ENCODE assay signal across 1 cellular context in the genomic region with DNA sequence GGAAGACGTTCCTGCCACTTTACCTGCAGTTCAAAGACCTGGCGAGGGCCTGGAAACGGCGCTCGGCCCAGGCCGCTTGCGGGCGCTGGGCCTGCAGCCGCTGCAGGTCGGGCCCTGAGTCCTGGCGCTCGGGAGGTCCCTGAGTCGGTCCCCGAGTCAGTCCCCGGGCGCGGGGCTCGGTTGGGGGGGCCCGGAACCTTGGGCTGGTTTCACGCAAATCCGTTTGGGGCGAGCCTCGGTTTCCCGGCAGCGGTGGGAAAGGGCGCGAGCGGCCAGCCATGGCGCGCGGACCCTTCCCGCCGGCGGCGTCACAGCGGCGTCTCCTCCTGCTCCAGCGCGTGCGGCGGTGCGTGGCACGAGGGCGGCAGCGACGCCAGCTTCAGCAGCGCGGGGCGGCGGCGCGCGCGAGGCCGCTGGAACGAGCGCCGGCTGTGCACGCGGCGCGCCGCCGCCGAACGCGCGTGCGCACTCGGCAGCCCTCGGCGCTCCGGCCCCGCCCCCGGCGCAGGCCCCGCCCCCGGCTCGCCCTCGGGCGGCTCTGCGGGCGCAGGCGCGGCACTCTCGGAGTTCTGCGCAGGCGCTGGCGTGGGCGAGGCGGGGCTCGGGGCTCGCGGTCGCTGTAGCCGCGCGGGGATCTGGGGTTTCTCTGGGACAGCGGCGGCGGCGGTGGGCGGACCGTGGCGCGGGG.
A peak's percentile ranks its signal among the peaks of the same experiment; 100 is the strongest.
TF ChIP-seq lines count a peak whose summit lies in the region.

No MANE protein-coding gene starts in this region.

TF ChIP-seq in HepG2, 621 proteins besides CTCF, POLR2A, EP300 and RAD21 (continued from another document and continues in another):
- TF ChIP-seq, protein P1, sequence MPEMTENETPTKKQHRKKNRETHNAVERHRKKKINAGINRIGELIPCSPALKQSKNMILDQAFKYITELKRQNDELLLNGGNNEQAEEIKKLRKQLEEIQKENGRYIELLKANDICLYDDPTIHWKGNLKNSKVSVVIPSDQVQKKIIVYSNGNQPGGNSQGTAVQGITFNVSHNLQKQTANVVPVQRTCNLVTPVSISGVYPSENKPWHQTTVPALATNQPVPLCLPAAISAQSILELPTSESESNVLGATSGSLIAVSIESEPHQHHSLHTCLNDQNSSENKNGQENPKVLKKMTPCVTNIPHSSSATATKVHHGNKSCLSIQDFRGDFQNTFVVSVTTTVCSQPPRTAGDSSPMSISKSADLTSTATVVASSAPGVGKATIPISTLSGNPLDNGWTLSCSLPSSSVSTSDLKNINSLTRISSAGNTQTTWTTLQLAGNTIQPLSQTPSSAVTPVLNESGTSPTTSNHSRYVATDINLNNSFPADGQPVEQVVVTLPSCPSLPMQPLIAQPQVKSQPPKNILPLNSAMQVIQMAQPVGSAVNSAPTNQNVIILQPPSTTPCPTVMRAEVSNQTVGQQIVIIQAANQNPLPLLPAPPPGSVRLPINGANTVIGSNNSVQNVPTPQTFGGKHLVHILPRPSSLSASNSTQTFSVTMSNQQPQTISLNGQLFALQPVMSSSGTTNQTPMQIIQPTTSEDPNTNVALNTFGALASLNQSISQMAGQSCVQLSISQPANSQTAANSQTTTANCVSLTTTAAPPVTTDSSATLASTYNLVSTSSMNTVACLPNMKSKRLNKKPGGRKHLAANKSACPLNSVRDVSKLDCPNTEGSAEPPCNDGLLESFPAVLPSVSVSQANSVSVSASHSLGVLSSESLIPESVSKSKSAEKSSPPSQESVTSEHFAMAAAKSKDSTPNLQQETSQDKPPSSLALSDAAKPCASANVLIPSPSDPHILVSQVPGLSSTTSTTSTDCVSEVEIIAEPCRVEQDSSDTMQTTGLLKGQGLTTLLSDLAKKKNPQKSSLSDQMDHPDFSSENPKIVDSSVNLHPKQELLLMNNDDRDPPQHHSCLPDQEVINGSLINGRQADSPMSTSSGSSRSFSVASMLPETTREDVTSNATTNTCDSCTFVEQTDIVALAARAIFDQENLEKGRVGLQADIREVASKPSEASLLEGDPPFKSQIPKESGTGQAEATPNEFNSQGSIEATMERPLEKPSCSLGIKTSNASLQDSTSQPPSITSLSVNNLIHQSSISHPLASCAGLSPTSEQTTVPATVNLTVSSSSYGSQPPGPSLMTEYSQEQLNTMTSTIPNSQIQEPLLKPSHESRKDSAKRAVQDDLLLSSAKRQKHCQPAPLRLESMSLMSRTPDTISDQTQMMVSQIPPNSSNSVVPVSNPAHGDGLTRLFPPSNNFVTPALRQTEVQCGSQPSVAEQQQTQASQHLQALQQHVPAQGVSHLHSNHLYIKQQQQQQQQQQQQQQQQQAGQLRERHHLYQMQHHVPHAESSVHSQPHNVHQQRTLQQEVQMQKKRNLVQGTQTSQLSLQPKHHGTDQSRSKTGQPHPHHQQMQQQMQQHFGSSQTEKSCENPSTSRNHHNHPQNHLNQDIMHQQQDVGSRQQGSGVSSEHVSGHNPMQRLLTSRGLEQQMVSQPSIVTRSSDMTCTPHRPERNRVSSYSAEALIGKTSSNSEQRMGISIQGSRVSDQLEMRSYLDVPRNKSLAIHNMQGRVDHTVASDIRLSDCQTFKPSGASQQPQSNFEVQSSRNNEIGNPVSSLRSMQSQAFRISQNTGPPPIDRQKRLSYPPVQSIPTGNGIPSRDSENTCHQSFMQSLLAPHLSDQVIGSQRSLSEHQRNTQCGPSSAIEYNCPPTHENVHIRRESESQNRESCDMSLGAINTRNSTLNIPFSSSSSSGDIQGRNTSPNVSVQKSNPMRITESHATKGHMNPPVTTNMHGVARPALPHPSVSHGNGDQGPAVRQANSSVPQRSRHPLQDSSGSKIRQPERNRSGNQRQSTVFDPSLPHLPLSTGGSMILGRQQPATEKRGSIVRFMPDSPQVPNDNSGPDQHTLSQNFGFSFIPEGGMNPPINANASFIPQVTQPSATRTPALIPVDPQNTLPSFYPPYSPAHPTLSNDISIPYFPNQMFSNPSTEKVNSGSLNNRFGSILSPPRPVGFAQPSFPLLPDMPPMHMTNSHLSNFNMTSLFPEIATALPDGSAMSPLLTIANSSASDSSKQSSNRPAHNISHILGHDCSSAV (CRISPR knock-in tag; IDR thresholded peaks at IDR 0.05; ENCODE audit: borderline replicate concordance): no peak
- TF ChIP-seq SRF (IDR thresholded peaks at IDR 0.05; ENCODE audit: low read depth, low read length): no peak
- peak; percentile 92 for TF ChIP-seq MXD4 (CRISPR knock-in tag; IDR thresholded peaks at IDR 0.05)
- TF ChIP-seq, protein P2, sequence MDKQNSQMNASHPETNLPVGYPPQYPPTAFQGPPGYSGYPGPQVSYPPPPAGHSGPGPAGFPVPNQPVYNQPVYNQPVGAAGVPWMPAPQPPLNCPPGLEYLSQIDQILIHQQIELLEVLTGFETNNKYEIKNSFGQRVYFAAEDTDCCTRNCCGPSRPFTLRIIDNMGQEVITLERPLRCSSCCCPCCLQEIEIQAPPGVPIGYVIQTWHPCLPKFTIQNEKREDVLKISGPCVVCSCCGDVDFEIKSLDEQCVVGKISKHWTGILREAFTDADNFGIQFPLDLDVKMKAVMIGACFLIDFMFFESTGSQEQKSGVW (CRISPR knock-in tag; IDR thresholded peaks at IDR 0.05; ENCODE audit: borderline replicate concordance): no peak
- TF ChIP-seq, protein P3, sequence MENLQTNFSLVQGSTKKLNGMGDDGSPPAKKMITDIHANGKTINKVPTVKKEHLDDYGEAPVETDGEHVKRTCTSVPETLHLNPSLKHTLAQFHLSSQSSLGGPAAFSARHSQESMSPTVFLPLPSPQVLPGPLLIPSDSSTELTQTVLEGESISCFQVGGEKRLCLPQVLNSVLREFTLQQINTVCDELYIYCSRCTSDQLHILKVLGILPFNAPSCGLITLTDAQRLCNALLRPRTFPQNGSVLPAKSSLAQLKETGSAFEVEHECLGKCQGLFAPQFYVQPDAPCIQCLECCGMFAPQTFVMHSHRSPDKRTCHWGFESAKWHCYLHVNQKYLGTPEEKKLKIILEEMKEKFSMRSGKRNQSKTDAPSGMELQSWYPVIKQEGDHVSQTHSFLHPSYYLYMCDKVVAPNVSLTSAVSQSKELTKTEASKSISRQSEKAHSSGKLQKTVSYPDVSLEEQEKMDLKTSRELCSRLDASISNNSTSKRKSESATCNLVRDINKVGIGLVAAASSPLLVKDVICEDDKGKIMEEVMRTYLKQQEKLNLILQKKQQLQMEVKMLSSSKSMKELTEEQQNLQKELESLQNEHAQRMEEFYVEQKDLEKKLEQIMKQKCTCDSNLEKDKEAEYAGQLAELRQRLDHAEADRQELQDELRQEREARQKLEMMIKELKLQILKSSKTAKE (CRISPR knock-in tag; IDR thresholded peaks at IDR 0.05; ENCODE audit: borderline replicate concordance): 0 out of 2 replicates have a peak, but pooled peaks have one; percentile 29
- peak; percentile 97 for TF ChIP-seq RNF2 (conservative IDR thresholded peaks at IDR 0.05; ENCODE audit: low read depth)
- peak; percentile 67; the same call in 1 of the 3 replicates for TF ChIP-seq MXI1 (IDR thresholded peaks at IDR 0.05; ENCODE audit: borderline replicate concordance, low read depth, low read length)
- TF ChIP-seq, protein P4, sequence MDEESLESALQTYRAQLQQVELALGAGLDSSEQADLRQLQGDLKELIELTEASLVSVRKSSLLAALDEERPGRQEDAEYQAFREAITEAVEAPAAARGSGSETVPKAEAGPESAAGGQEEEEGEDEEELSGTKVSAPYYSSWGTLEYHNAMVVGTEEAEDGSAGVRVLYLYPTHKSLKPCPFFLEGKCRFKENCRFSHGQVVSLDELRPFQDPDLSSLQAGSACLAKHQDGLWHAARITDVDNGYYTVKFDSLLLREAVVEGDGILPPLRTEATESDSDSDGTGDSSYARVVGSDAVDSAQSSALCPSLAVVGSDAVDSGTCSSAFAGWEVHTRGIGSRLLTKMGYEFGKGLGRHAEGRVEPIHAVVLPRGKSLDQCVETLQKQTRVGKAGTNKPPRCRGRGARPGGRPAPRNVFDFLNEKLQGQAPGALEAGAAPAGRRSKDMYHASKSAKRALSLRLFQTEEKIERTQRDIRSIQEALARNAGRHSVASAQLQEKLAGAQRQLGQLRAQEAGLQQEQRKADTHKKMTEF (CRISPR knock-in tag; IDR thresholded peaks at IDR 0.05): peak; percentile 52; the same call in 1 of the 2 replicates
- TF ChIP-seq, protein P5, sequence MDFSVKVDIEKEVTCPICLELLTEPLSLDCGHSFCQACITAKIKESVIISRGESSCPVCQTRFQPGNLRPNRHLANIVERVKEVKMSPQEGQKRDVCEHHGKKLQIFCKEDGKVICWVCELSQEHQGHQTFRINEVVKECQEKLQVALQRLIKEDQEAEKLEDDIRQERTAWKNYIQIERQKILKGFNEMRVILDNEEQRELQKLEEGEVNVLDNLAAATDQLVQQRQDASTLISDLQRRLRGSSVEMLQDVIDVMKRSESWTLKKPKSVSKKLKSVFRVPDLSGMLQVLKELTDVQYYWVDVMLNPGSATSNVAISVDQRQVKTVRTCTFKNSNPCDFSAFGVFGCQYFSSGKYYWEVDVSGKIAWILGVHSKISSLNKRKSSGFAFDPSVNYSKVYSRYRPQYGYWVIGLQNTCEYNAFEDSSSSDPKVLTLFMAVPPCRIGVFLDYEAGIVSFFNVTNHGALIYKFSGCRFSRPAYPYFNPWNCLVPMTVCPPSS (IDR thresholded peaks at IDR 0.05): no peak
- TF ChIP-seq, protein P6, sequence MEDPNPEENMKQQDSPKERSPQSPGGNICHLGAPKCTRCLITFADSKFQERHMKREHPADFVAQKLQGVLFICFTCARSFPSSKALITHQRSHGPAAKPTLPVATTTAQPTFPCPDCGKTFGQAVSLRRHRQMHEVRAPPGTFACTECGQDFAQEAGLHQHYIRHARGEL (CRISPR knock-in tag; IDR thresholded peaks at IDR 0.05): peak; percentile 46; the same call in 1 of the 2 replicates
- TF ChIP-seq CEBPG (CRISPR knock-in tag; IDR thresholded peaks at IDR 0.05): no peak
- no peak for TF ChIP-seq ZNF335 (CRISPR knock-in tag; IDR thresholded peaks at IDR 0.05)
- no peak for TF ChIP-seq ARNTL (CRISPR knock-in tag; IDR thresholded peaks at IDR 0.05)
- peak; percentile 98 for TF ChIP-seq ZNF709 (CRISPR knock-in tag; IDR thresholded peaks at IDR 0.05)
- peak; percentile 87 for TF ChIP-seq SALL1 (CRISPR knock-in tag; IDR thresholded peaks at IDR 0.05)
- peak; percentile 92 for TF ChIP-seq ZFAT (CRISPR knock-in tag; conservative IDR thresholded peaks at IDR 0.05)
- TF ChIP-seq GPN1 (CRISPR knock-in tag; IDR thresholded peaks at IDR 0.05; ENCODE audit: borderline replicate concordance): peak; percentile 77; the same call in 1 of the 2 replicates
- TF ChIP-seq SRSF9 (IDR thresholded peaks at IDR 0.05; ENCODE audit: borderline replicate concordance, insufficient read depth, low read depth, low read length, poor library complexity, severe bottlenecking): no peak
- TF ChIP-seq ZBTB8A (CRISPR knock-in tag; IDR thresholded peaks at IDR 0.05; ENCODE audit: borderline replicate concordance, low read depth): no peak
- TF ChIP-seq EZH2 (conservative IDR thresholded peaks at IDR 0.05; ENCODE audit: low read depth, low read length): no peak
- peak; percentile 96 for TF ChIP-seq NFKB2 (CRISPR knock-in tag; IDR thresholded peaks at IDR 0.05; ENCODE audit: borderline replicate concordance)
- TF ChIP-seq SP1 (IDR thresholded peaks at IDR 0.05): no peak
- peak; percentile 51; the same call in 1 of the 2 replicates for TF ChIP-seq SP1 (CRISPR knock-in tag; IDR thresholded peaks at IDR 0.05)
- no peak for TF ChIP-seq MBNL3 (CRISPR knock-in tag; conservative IDR thresholded peaks at IDR 0.05)
- peak; percentile 68; the same call in 1 of the 2 replicates for TF ChIP-seq KDM2A (CRISPR knock-in tag; IDR thresholded peaks at IDR 0.05; ENCODE audit: borderline replicate concordance, low read depth)
- TF ChIP-seq, protein P7, sequence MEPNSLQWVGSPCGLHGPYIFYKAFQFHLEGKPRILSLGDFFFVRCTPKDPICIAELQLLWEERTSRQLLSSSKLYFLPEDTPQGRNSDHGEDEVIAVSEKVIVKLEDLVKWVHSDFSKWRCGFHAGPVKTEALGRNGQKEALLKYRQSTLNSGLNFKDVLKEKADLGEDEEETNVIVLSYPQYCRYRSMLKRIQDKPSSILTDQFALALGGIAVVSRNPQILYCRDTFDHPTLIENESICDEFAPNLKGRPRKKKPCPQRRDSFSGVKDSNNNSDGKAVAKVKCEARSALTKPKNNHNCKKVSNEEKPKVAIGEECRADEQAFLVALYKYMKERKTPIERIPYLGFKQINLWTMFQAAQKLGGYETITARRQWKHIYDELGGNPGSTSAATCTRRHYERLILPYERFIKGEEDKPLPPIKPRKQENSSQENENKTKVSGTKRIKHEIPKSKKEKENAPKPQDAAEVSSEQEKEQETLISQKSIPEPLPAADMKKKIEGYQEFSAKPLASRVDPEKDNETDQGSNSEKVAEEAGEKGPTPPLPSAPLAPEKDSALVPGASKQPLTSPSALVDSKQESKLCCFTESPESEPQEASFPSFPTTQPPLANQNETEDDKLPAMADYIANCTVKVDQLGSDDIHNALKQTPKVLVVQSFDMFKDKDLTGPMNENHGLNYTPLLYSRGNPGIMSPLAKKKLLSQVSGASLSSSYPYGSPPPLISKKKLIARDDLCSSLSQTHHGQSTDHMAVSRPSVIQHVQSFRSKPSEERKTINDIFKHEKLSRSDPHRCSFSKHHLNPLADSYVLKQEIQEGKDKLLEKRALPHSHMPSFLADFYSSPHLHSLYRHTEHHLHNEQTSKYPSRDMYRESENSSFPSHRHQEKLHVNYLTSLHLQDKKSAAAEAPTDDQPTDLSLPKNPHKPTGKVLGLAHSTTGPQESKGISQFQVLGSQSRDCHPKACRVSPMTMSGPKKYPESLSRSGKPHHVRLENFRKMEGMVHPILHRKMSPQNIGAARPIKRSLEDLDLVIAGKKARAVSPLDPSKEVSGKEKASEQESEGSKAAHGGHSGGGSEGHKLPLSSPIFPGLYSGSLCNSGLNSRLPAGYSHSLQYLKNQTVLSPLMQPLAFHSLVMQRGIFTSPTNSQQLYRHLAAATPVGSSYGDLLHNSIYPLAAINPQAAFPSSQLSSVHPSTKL (CRISPR knock-in tag; IDR thresholded peaks at IDR 0.05): peak; percentile 60
- TF ChIP-seq, protein P8, sequence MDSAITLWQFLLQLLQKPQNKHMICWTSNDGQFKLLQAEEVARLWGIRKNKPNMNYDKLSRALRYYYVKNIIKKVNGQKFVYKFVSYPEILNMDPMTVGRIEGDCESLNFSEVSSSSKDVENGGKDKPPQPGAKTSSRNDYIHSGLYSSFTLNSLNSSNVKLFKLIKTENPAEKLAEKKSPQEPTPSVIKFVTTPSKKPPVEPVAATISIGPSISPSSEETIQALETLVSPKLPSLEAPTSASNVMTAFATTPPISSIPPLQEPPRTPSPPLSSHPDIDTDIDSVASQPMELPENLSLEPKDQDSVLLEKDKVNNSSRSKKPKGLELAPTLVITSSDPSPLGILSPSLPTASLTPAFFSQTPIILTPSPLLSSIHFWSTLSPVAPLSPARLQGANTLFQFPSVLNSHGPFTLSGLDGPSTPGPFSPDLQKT (CRISPR knock-in tag; IDR thresholded peaks at IDR 0.05; ENCODE audit: borderline replicate concordance): peak; percentile 32; the same call in 1 of the 2 replicates
- no peak for TF ChIP-seq ATF7 (IDR thresholded peaks at IDR 0.05)
- no peak for TF ChIP-seq ATF7 (CRISPR knock-in tag; IDR thresholded peaks at IDR 0.05)
- 0 out of 2 replicates have a peak, but pooled peaks have one; percentile 53 for TF ChIP-seq AHR (CRISPR knock-in tag; IDR thresholded peaks at IDR 0.05)
- peak; percentile 99 for TF ChIP-seq ZNF766 (CRISPR knock-in tag; IDR thresholded peaks at IDR 0.05; ENCODE audit: borderline replicate concordance)
- peak; percentile 88 for TF ChIP-seq ZSCAN20 (CRISPR knock-in tag; IDR thresholded peaks at IDR 0.05; ENCODE audit: borderline replicate concordance)
- TF ChIP-seq NRL (CRISPR knock-in tag; IDR thresholded peaks at IDR 0.05; ENCODE audit: borderline replicate concordance): peak; percentile 88
- peak; percentile 77 for TF ChIP-seq ZBTB38 (CRISPR knock-in tag; IDR thresholded peaks at IDR 0.05)
- TF ChIP-seq PCBP2 (optimal IDR thresholded peaks at IDR 0.05; ENCODE audit: low read depth, low read length, poor library complexity, severe bottlenecking): no peak
